21 cellular contexts compared by ENCODE assay signal in the genomic region with DNA sequence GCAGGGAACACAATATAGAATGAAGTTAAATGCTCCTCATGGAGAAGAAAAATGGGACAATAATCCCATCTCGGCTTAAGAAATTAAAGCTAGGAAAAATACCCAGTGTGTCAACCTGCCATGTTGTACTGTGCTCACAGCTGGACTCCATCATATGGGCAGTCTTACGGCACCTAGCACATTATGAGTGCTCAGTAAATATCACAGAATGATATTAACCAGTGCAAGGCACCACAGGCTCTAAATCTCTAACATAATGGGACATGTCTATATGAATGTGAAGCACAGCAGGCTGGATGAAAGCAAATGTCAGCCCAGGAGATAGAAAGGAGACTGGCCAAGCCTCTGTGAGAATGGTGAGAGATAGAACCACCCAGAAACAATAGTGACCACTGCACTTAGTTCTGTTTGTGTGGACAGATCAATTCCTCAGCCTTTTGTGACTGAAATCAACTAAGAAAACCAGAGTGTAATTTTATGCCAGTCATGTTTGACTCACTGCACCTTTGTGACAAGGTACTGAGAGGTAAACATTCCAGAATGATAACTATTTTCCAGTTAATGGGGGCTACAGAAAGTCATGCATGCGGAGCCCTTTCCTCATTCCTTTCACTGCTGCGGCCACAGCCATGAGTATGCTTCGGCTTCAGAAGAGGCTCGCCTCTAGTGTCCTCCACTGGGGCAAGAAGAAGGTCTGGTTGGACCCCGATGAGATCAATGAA.
"Had no signal": no experiment of that assay in that cellular context is flagged by ENCODE, and none has a peak within 500 bp of the region (broad histone marks: within the 10 kb centered on the region; RNA-seq: fewer than 3 reads in every experiment).

No MANE protein-coding gene starts in this region.

- H3K4me1 ChIP-seq: heart left ventricle, tibial artery, upper lobe of right lung, vagina had no signal

- H3K9me3 ChIP-seq: heart left ventricle, mucosa of descending colon, right lobe of liver, tibial artery, upper lobe of right lung, vagina had no signal

- H3K27me3 Mint-ChIP-seq: naive thymus-derived CD8-positive, alpha-beta T cell had no signal

- ATAC-seq: heart left ventricle; left lobe of liver; mucosa of descending colon; naive thymus-derived CD8-positive, alpha-beta T cell; right lobe of liver; stimulated activated effector memory CD8-positive, alpha-beta T cell treated with anti-CD3 and anti-CD28 coated beads, Interleukin-12 subunit alpha, Interleukin-12 subunit beta, amount 100 ng/mL, for 72 hours; stimulated activated naive CD8-positive, alpha-beta T cell treated with anti-CD3 and anti-CD28 coated beads, Interleukin-15, Interleukin-2, amounts not matched to agents 100 U/mL and 50 U/mL, for 24 hours; upper lobe of right lung had no signal

- H3K4me1 Mint-ChIP-seq: naive thymus-derived CD8-positive, alpha-beta T cell; stimulated activated effector memory CD8-positive, alpha-beta T cell treated with anti-CD3 and anti-CD28 coated beads, Interleukin-12 subunit alpha, Interleukin-12 subunit beta, amount 100 ng/mL, for 72 hours had no signal

- H3K27ac ChIP-seq: dorsolateral prefrontal cortex, heart left ventricle, right lobe of liver, tibial artery, upper lobe of right lung, vagina had no signal

- H3K27ac Mint-ChIP-seq: naive thymus-derived CD8-positive, alpha-beta T cell; stimulated activated effector memory CD8-positive, alpha-beta T cell treated with anti-CD3 and anti-CD28 coated beads, Interleukin-12 subunit alpha, Interleukin-12 subunit beta, amount 100 ng/mL, for 72 hours had no signal

- H3K4me3 ChIP-seq: dorsolateral prefrontal cortex, heart left ventricle, mucosa of descending colon, right lobe of liver, tibial artery, upper lobe of right lung, vagina had no signal

- H3K36me3 Mint-ChIP-seq: naive thymus-derived CD8-positive, alpha-beta T cell; stimulated activated effector memory CD8-positive, alpha-beta T cell treated with anti-CD3 and anti-CD28 coated beads, Interleukin-12 subunit alpha, Interleukin-12 subunit beta, amount 100 ng/mL, for 72 hours had no signal

- H3K27me3 ChIP-seq: dorsolateral prefrontal cortex, heart left ventricle, right lobe of liver, tibial artery, upper lobe of right lung, vagina had no signal

- H3K36me3 ChIP-seq: heart left ventricle, right lobe of liver, tibial artery, upper lobe of right lung, vagina had no signal

- H3K4me3 Mint-ChIP-seq: naive thymus-derived CD8-positive, alpha-beta T cell; neural crest cell; stimulated activated effector memory CD8-positive, alpha-beta T cell treated with anti-CD3 and anti-CD28 coated beads, Interleukin-12 subunit alpha, Interleukin-12 subunit beta, amount 100 ng/mL, for 72 hours had no signal

- FAIRE-seq: frontal cortex, islet of Langerhans had no signal

- DNase-seq: cortex of kidney; dorsolateral prefrontal cortex; effector CD8-positive, alpha-beta T cell; heart left ventricle; hypothalamus; kidney glomerular epithelial cell; mucosa of descending colon; naive thymus-derived CD8-positive, alpha-beta T cell; retina; right lobe of liver; stimulated activated CD4-positive, alpha-beta T cell treated with anti-CD3 and anti-CD28 coated beads, Interleukin-4, amount 100 ng/mL, for 1 hour; stimulated activated CD8-positive, alpha-beta memory T cell treated with anti-CD3 and anti-CD28 coated beads, Interleukin-4, amount 100 ng/mL, for 48 hours; stimulated activated naive CD8-positive, alpha-beta T cell treated with anti-CD3 and anti-CD28 coated beads, Interleukin-15, Interleukin-2, amounts not matched to agents 100 U/mL and 50 U/mL, for 24 hours; tibial artery; upper lobe of right lung had no signal
